In genomic region chr10:103481974-103482531, GRCh38 we compare ENCODE assay signal across 8 cellular contexts. TPM values are rescaled to one million over a fixed set of nuclear protein-coding genes. Genes with fewer than 3 reads are reported as not detected.
DNase-seq lines count a peak whose midpoint lies in the region; ATAC-seq and TF ChIP-seq lines count a peak whose summit lies in the region.

No MANE protein-coding gene starts in this region.

- H3K36me3 ChIP-seq in Panc1 (ENCODE audit: control insufficient read depth, insufficient read depth, low read length) (no peaks in the 10 kb centered on the region), lung (ENCODE audit: control insufficient read depth in 2 of 2, insufficient read depth in 2 of 2, low read length in 2 of 2) (no peaks in the 10 kb centered on the region)

- 61 to 64% methylated on average over 12 of the region's 12 CpGs for WGBS in lung, 2 donors

- TF ChIP-seq CTCF in Panc1 (IDR thresholded peaks at IDR 0.05) (peak; percentile 83), choroid plexus epithelial cell (conservative IDR thresholded peaks at IDR 0.05; ENCODE audit: low read depth, low read length) (peak; percentile 71), lung (IDR thresholded peaks at IDR 0.05; ENCODE audit: control extremely low read depth, extremely low read depth) (peak; percentile 51)

- intact Hi-C loops in Panc1 (cut with micrococcal nuclease; ENCODE audit: unreplicated experiment) = no loop called here

- H3K27ac ChIP-seq in Panc1 (ENCODE audit: low read length) (no peak overlapping the region), lung (ENCODE audit: low read depth in 1 of 2, low read length in 1 of 2) (no peak overlapping the region)

- H3K27me3 ChIP-seq in Panc1 (ENCODE audit: control insufficient read depth, insufficient read depth, low read length) (no peaks in the 10 kb centered on the region), lung (ENCODE audit: control insufficient read depth, insufficient read depth) (no peaks in the 10 kb centered on the region)

- DNase-seq in AG08396 (ENCODE audit: low spot score) (peak; percentile 71), GM04504 (ENCODE audit: low read depth) (peak; percentile 33), HPDE6-E6E7 (ENCODE audit: extremely low spot score) (peak; percentile 66), Panc1 (ENCODE audit: low read depth, low spot score) (peak; percentile 41), choroid plexus epithelial cell (ENCODE audit: low read depth) (peak; percentile 88), lung (ENCODE audit: low spot score) (no peak), iPS-NIHi7 (ENCODE audit: extremely low spot score) (no peak)

- in situ Hi-C loops in Panc1 (cut with HindIII; ENCODE audit: low pct_unique_long_range_greater_than_20kb, low sequenced_read_pairs) = no loop called here

- CTCF ChIA-PET in Panc1 (lab: Charles Lee) = interaction anchor here (0.8 to 1.2 kb wide), 2 partner anchors 9 to 95 kb away, joined by 4 to 10 read pairs; no protein-coding TSS in a partner anchor

- POLR2A ChIA-PET in Panc1 (lab: Charles Lee) = no interaction called here

- H3K4me1 ChIP-seq in Panc1 (ENCODE audit: control insufficient read depth, insufficient read depth, low read length) (no peaks in the 10 kb centered on the region; the same call in 1 of the 2 replicates), lung (ENCODE audit: control insufficient read depth in 2 of 2, insufficient read depth in 2 of 2, low read length in 2 of 2) (no peaks in the 10 kb centered on the region)

- no peaks in the 10 kb centered on the region for H3K9me3 ChIP-seq in Panc1 (ENCODE audit: control insufficient read depth, insufficient read depth, low read depth, low read length)
- H3K9me3 ChIP-seq in lung (ENCODE audit: control insufficient read depth in 2 of 2, insufficient read depth in 1 of 2, low read length in 1 of 2) = no peaks in the 10 kb centered on the region

- no TSS peak for BruUV-seq in Panc1 (replicated peaks; lab: Mats Ljungman, UMichigan)

- H3K4me3 ChIP-seq in Panc1 (ENCODE audit: low read depth in 2 of 2, low read length in 2 of 2) (no peak overlapping the region), choroid plexus epithelial cell (ENCODE audit: low read depth, low read length) (no peak overlapping the region), lung (no peak overlapping the region)

- ATAC-seq in Panc1 = peak; percentile 78
- no peak for ATAC-seq in lung (ENCODE audit: insufficient read depth, low FRiP score)
- ATAC-seq in GM21381 (IDR thresholded peaks at IDR 0.05; ENCODE audit: unreplicated experiment) = no peak

RNA-seq across cellular contexts. Expression of gene CALHM3, which starts 3.0 kb away (rescaled TPM):
- total RNA-seq in Panc1 (2021; ENCODE audit: unreplicated experiment) = not detected
- not detected for polyA plus RNA-seq in Panc1 (2012; ENCODE audit: insufficient read length)
- total RNA-seq in lung = under 1 TPM in 1 of 2 donors, not detected in 1; 0.15 TPM
- under 1 TPM in 1 of 2 donors, not detected in 1; 0.02 TPM for polyA plus RNA-seq in lung

RNA-seq across cellular contexts. Expression of gene NEURL1, which starts 11.5 kb away (rescaled TPM):
- total RNA-seq in Panc1 (2021; ENCODE audit: unreplicated experiment) (0.10 TPM), lung (under 1 TPM; 0.14 to 0.80 TPM)
- polyA plus RNA-seq in Panc1 (2012; ENCODE audit: insufficient read length) = 0.84 TPM
- polyA plus RNA-seq in lung = 1 to 10 TPM in 1 of 2 donors, under 1 TPM in 1; 0.69 to 2.0 TPM

RNA-seq across cellular contexts. Expression of gene CALHM1, which starts 23.4 kb away (rescaled TPM):
- total RNA-seq in Panc1 (2021; ENCODE audit: unreplicated experiment) (not detected), lung (not detected)
- not detected for polyA plus RNA-seq in Panc1 (2012; ENCODE audit: insufficient read length)
- polyA plus RNA-seq in lung = not detected

RNA-seq across cellular contexts. Expression of gene CALHM2, which starts 29.9 kb away (rescaled TPM):
- 5.9 TPM for total RNA-seq in Panc1 (2021; ENCODE audit: unreplicated experiment)
- polyA plus RNA-seq in Panc1 (2012; ENCODE audit: insufficient read length) = 9.9 TPM
- 10 to 100 TPM; 11.7 to 43.2 TPM for total RNA-seq in lung
- 10 to 100 TPM; 17.0 to 32.9 TPM for polyA plus RNA-seq in lung

Comparison
In these comparisons a context has a peak if more than half of its experiments do, and no peak if none do; other contexts are left out.
1. DNase-seq: peak in AG08396 (single experiment), GM04504 (single experiment), HPDE6-E6E7 (single experiment), Panc1 (single experiment) and choroid plexus epithelial cell (single experiment); none in lung (single experiment) and iPS-NIHi7 (single experiment).
2. Peak in every context shown above with its lines, with median percentiles within 50 percentile points of each other: CTCF ChIP-seq.